ENCODE assay signal across 21 cellular contexts in genomic region chr9:84285381-84285780, GRCh38. TPM values are rescaled to one million over a fixed set of nuclear protein-coding genes. Genes with fewer than 3 reads are reported as not detected.
A peak's percentile ranks its signal among the peaks of the same experiment; 100 is the strongest.
DNase-seq lines count a peak whose midpoint lies in the region; ATAC-seq and TF ChIP-seq lines count a peak whose summit lies in the region.
"Had no signal": no experiment of that assay in that cellular context is flagged by ENCODE, and none has a peak within 500 bp of the region (broad histone marks: within the 10 kb centered on the region; RNA-seq: fewer than 3 reads in every experiment).

No MANE protein-coding gene starts in this region.

- no peak overlapping the region for H3K4me3 ChIP-seq in BE2C (ENCODE audit: low read depth, low read length)
- H3K4me3 ChIP-seq: GM23338, SK-N-MC, vagina had no signal

- no peak for TF ChIP-seq CTCF in GM10248 (IDR thresholded peaks at IDR 0.05; ENCODE audit: control extremely low read depth, extremely low read depth, low read depth, missing control alignments)
- no peak for TF ChIP-seq CTCF in BE2C (IDR thresholded peaks at IDR 0.05; ENCODE audit: low read depth, low read length)

- peak overlapping the region; percentile 48 for H3K4me3 Mint-ChIP-seq in activated T-helper 1 cell treated with anti-CD3 and anti-CD28 coated beads, Interleukin-12 subunit alpha, Interleukin-12 subunit beta, Interleukin-2, Interleukin-4 antibody, amounts not matched to agents 30 ng/mL and 10 ng/mL and 1 ng/mL, durations not matched to agents 14 hours and 24 hours and 36 hours
- H3K4me3 Mint-ChIP-seq: endodermal cell, GM23338, memory B cell, neural crest cell had no signal

- no peaks in the 10 kb centered on the region for H3K36me3 ChIP-seq in BE2C
- H3K36me3 ChIP-seq: vagina had no signal

- DNase-seq in GM10248 (ENCODE audit: extremely low spot score) (peak; percentile 37), UCSD-AML1 (lab: John Stamatoyannopoulos, UW; ENCODE audit: unreplicated experiment) (no peak), NCI-H128 (lab: John Stamatoyannopoulos, UW; ENCODE audit: unreplicated experiment) (no peak), BE2C (no peak), MV-4-11 (lab: John Stamatoyannopoulos, UW) (no peak)
- no peak for DNase-seq in activated T-helper 1 cell treated with anti-CD3 and anti-CD28 coated beads, Interleukin-12 subunit alpha, Interleukin-12 subunit beta, Interleukin-2, Interleukin-4 antibody, amounts not matched to agents 30 ng/mL and 10 ng/mL and 1 ng/mL, durations not matched to agents 14 hours and 24 hours and 36 hours (ENCODE audit: low spot score)
- DNase-seq: aorta, cerebellar nuclear complex, DND-41, endodermal cell, NCI-H1694, NCI-H510A, PC-3, substantia nigra had no signal

- H3K27me3 ChIP-seq in BE2C = peaks cover 8% of the 10 kb centered on the region; the same call in 1 of the 2 replicates
- H3K27me3 ChIP-seq: vagina had no signal

- no peaks in the 10 kb centered on the region for H3K27me3 Mint-ChIP-seq in activated T-helper 1 cell treated with anti-CD3 and anti-CD28 coated beads, Interleukin-12 subunit alpha, Interleukin-12 subunit beta, Interleukin-2, Interleukin-4 antibody, amounts not matched to agents 30 ng/mL and 10 ng/mL and 1 ng/mL, durations not matched to agents 14 hours and 24 hours and 36 hours (ENCODE audit: insufficient read depth)
- H3K27me3 Mint-ChIP-seq: memory B cell had no signal

- H3K9me3 Mint-ChIP-seq in activated T-helper 1 cell treated with anti-CD3 and anti-CD28 coated beads, Interleukin-12 subunit alpha, Interleukin-12 subunit beta, Interleukin-2, Interleukin-4 antibody, amounts not matched to agents 30 ng/mL and 10 ng/mL and 1 ng/mL, durations not matched to agents 14 hours and 24 hours and 36 hours = peaks cover 3% of the 10 kb centered on the region
- H3K9me3 Mint-ChIP-seq: endodermal cell, GM23338, memory B cell, neural crest cell had no signal

- intact Hi-C loops in activated T-helper 1 cell treated with anti-CD3 and anti-CD28 coated beads, Interleukin-12 subunit alpha, Interleukin-12 subunit beta, Interleukin-2, Interleukin-4 antibody, amounts not matched to agents 30 ng/mL and 10 ng/mL and 1 ng/mL, durations not matched to agents 14 hours and 24 hours and 36 hours (cut with micrococcal nuclease) = no loop called here

- no peaks in the 10 kb centered on the region for H3K4me1 ChIP-seq in BE2C
- H3K4me1 ChIP-seq: vagina had no signal

- ATAC-seq in GM18867 (IDR thresholded peaks at IDR 0.05; ENCODE audit: unreplicated experiment) = peak; percentile 66
- ATAC-seq in GM21825 (IDR thresholded peaks at IDR 0.05; ENCODE audit: unreplicated experiment) = peak; percentile 64
- ATAC-seq: GM23338, PC-3 had no signal

- peaks cover 24% of the 10 kb centered on the region for H3K4me1 Mint-ChIP-seq in activated T-helper 1 cell treated with anti-CD3 and anti-CD28 coated beads, Interleukin-12 subunit alpha, Interleukin-12 subunit beta, Interleukin-2, Interleukin-4 antibody, amounts not matched to agents 30 ng/mL and 10 ng/mL and 1 ng/mL, durations not matched to agents 14 hours and 24 hours and 36 hours (ENCODE audit: low read depth)
- H3K4me1 Mint-ChIP-seq: neural crest cell had no signal

- H3K9me3 ChIP-seq in BE2C = no peaks in the 10 kb centered on the region
- H3K9me3 ChIP-seq: vagina had no signal

- peak overlapping the region; percentile 46 for H3K27ac Mint-ChIP-seq in activated T-helper 1 cell treated with anti-CD3 and anti-CD28 coated beads, Interleukin-12 subunit alpha, Interleukin-12 subunit beta, Interleukin-2, Interleukin-4 antibody, amounts not matched to agents 30 ng/mL and 10 ng/mL and 1 ng/mL, durations not matched to agents 14 hours and 24 hours and 36 hours
- H3K27ac Mint-ChIP-seq: endodermal cell, GM23338, memory B cell had no signal

- CTCF ChIA-PET in GM10248 (lab: Yijun Ruan, JAX) = interaction anchor here (0.9 to 4.7 kb wide), 11 partner anchors 9 to 364 kb away, joined by 3 to 44 read pairs (median 5); partner anchors contain the start of gene KIF27

- POLR2A ChIA-PET in GM10248 (lab: Yijun Ruan, JAX) = no interaction called here

- peaks cover 8% of the 10 kb centered on the region for H3K36me3 Mint-ChIP-seq in activated T-helper 1 cell treated with anti-CD3 and anti-CD28 coated beads, Interleukin-12 subunit alpha, Interleukin-12 subunit beta, Interleukin-2, Interleukin-4 antibody, amounts not matched to agents 30 ng/mL and 10 ng/mL and 1 ng/mL, durations not matched to agents 14 hours and 24 hours and 36 hours (ENCODE audit: low read depth)
- H3K36me3 Mint-ChIP-seq: memory B cell had no signal

RNA-seq across cellular contexts. Expression of gene SLC28A3, which starts 55.2 kb away (rescaled TPM):
- total RNA-seq in activated T-helper 1 cell treated with anti-CD3 and anti-CD28 coated beads, Interleukin-12 subunit alpha, Interleukin-12 subunit beta, Interleukin-2, Interleukin-4 antibody, amounts not matched to agents 30 ng/mL and 10 ng/mL and 1 ng/mL, durations not matched to agents 14 hours and 24 hours and 36 hours = 0.60 and 0.66 TPM in 2 replicates
- not detected for polyA plus RNA-seq in BE2C (2012; ENCODE audit: insufficient read depth, insufficient read length, low read depth)
- total RNA-seq: GM23338, neural crest cell, PC-3 had no signal
- polyA plus RNA-seq: aorta, GM23338 had no signal
